13 cellular contexts compared by ENCODE assay signal in the genomic region with DNA sequence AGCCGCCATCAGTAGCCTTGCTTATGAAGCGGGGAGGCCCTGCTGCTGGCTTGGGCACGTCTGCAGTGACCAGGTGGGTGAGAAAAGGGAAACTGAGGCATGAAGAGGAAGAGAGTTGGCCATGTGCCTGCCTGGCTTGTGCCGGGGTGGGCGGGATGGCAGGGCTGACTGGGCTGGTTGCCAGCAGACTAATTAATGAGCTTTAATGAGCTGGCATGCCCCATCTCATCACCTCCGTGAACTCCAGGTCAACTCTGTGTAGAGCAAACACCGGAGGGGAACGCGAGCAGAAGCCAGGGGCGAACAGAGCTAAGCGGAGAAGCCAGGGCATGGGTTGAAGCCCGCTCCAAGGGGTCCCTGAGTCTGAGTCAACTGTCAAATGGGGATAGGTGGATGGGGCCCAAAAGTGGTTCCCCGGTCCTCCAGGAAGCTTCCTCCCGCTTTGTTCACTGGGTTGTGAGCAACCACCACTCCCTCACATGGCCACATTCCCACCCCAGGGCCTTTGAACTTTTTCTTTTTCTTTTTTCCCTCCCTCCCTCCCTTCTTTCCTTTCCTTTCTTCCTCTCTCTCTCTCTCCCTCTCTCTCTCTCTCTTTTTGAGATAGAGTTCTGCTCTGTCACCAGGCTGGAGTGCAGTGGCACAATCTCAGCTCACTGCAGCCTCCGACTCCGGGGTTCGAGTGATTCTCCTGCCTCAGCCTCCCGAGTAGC. TPM values are rescaled to one million over a fixed set of nuclear protein-coding genes. Genes with fewer than 3 reads are reported as not detected.
DNase-seq lines count a peak whose midpoint lies in the region; ATAC-seq and TF ChIP-seq lines count a peak whose summit lies in the region.
"Had no signal": no experiment of that assay in that cellular context is flagged by ENCODE, and none has a peak within 500 bp of the region (broad histone marks: within the 10 kb centered on the region; RNA-seq: fewer than 3 reads in every experiment).

No MANE protein-coding gene starts in this region.

- 85 to 89% (median 86%) methylated on average over 13 to 18 of the region's 18 CpGs for WGBS in adrenal gland, 4 donors

- H3K4me1 Mint-ChIP-seq in natural killer cell treated with Interleukin-12 subunit alpha and Interleukin-12 subunit beta and Interleukin-15 and Interleukin-18, amount 100 ng/mL, for 72 hours (ENCODE audit: low read depth in 2 of 2): peaks cover 0 to 5% of the 10 kb centered on the region in 2 donors

- H4K20me1 ChIP-seq in BLaER1 treated with 17β-estradiol and CSF1 and Interleukin-3, amounts not matched to agents 10 nM and 100 nM: peaks cover 19 to 60% (median 39%) of the 10 kb centered on the region in 11 experiments; a peak in 20 of 22 replicates

- no peaks in the 10 kb centered on the region for H3K9me3 Mint-ChIP-seq in natural killer cell treated with Interleukin-12 subunit alpha and Interleukin-12 subunit beta and Interleukin-15 and Interleukin-18, amount 100 ng/mL, for 72 hours

- H3K4me3 Mint-ChIP-seq in natural killer cell treated with Interleukin-12 subunit alpha and Interleukin-12 subunit beta and Interleukin-15 and Interleukin-18, amount 100 ng/mL, for 72 hours: peak overlapping the region; percentile 76

- H3K27ac ChIP-seq in BLaER1 treated with 17β-estradiol and CSF1 and Interleukin-3, amounts not matched to agents 10 nM and 100 nM: no peak overlapping the region
- H3K27ac ChIP-seq in adrenal gland: peak overlapping the region in 3 of 5 donors; percentile 19 to 89 (median 68)

- H3K9me3 ChIP-seq in BLaER1 treated with 17β-estradiol and CSF1 and Interleukin-3, amounts not matched to agents 10 nM and 100 nM (replicated peaks in 1 of 11): no peaks in the 10 kb centered on the region
- no peaks in the 10 kb centered on the region for H3K9me3 ChIP-seq in adrenal gland (replicated peaks in 1 of 3)

- H3K27me3 ChIP-seq in BLaER1 treated with 17β-estradiol and CSF1 and Interleukin-3, amounts not matched to agents 10 nM and 100 nM: no peaks in the 10 kb centered on the region
- H3K27me3 ChIP-seq in H7 (ENCODE audit: control insufficient read depth, insufficient read depth, low read length) (no peaks in the 10 kb centered on the region), adrenal gland (no peaks in the 10 kb centered on the region)

- peak; percentile 42 for DNase-seq in H7
- no peak for DNase-seq in adrenal gland
- no peak for DNase-seq in natural killer cell treated with Interleukin-12 subunit alpha and Interleukin-12 subunit beta and Interleukin-15 and Interleukin-18, amount 100 ng/mL, for 72 hours (ENCODE audit: low spot score)
- DNase-seq in D341Med (ENCODE audit: low spot score): no peak
- no peak for DNase-seq in NCI-H2029 (lab: John Stamatoyannopoulos, UW)
- DNase-seq: activated CD4-positive, alpha-beta T cell treated with anti-CD3 and anti-CD28 coated beads, Interleukin-2, amount 50 U/mL, for 1 hour; aorta; NCI-H2081; Right ventricle myocardium superior; stimulated activated CD4-positive, alpha-beta T cell treated with anti-CD3 and anti-CD28 coated beads, Interleukin-2, amount 100 ng/mL, for 24 hours had no signal

- H3K36me3 ChIP-seq in BLaER1 treated with 17β-estradiol and CSF1 and Interleukin-3, amounts not matched to agents 10 nM and 100 nM: peaks cover 19 to 63% (median 52%) of the 10 kb centered on the region in 11 experiments
- H3K36me3 ChIP-seq in H7 (replicated peaks; ENCODE audit: control insufficient read depth, insufficient read depth, low read length) (peaks cover 11% of the 10 kb centered on the region), adrenal gland (replicated peaks in 1 of 2) (peaks cover 0 to 30% of the 10 kb centered on the region in 2 donors)

- H3K9ac ChIP-seq in BLaER1 treated with 17β-estradiol and CSF1 and Interleukin-3, amounts not matched to agents 10 nM and 100 nM: 0 out of 22 replicates have a peak overlapping the region, but pooled peaks of 1 of the 11 experiments have one; percentile 4

- H3K36me3 Mint-ChIP-seq in natural killer cell treated with Interleukin-12 subunit alpha and Interleukin-12 subunit beta and Interleukin-15 and Interleukin-18, amount 100 ng/mL, for 72 hours: no peaks in the 10 kb centered on the region

- no peak overlapping the region for H3K27ac Mint-ChIP-seq in natural killer cell treated with Interleukin-12 subunit alpha and Interleukin-12 subunit beta and Interleukin-15 and Interleukin-18, amount 100 ng/mL, for 72 hours

- peak overlapping the region; percentile 41 to 86 (median 54); a peak in 19 of 22 replicates for H3K4me2 ChIP-seq in BLaER1 treated with 17β-estradiol and CSF1 and Interleukin-3, amounts not matched to agents 10 nM and 100 nM

- no peaks in the 10 kb centered on the region for H3K27me3 Mint-ChIP-seq in natural killer cell treated with Interleukin-12 subunit alpha and Interleukin-12 subunit beta and Interleukin-15 and Interleukin-18, amount 100 ng/mL, for 72 hours

- intact Hi-C loops in adrenal gland (cut with DNase I): no loop called here

- no peak for TF ChIP-seq POLR2A in adrenal gland (IDR thresholded peaks at IDR 0.05)

- peak overlapping the region in 2 of 10 experiments; percentile 48 to 52; a peak in 2 of 20 replicates for H3K4me3 ChIP-seq in BLaER1 treated with 17β-estradiol and CSF1 and Interleukin-3, amounts not matched to agents 10 nM and 100 nM
- no peak overlapping the region for H3K4me3 ChIP-seq in H7 (ENCODE audit: insufficient read depth, low read depth, low read length)
- no peak overlapping the region for H3K4me3 ChIP-seq in adrenal gland

- H3K4me1 ChIP-seq in BLaER1 treated with 17β-estradiol and CSF1 and Interleukin-3, amounts not matched to agents 10 nM and 100 nM: peaks cover 26 to 53% (median 34%) of the 10 kb centered on the region in 10 experiments
- peaks cover 21 to 23% of the 10 kb centered on the region in 2 donors for H3K4me1 ChIP-seq in adrenal gland (replicated peaks in 1 of 2)

- no peak for TF ChIP-seq CTCF in adrenal gland (IDR thresholded peaks at IDR 0.05)

- ATAC-seq in natural killer cell treated with Interleukin-12 subunit alpha and Interleukin-12 subunit beta and Interleukin-15 and Interleukin-18, amount 100 ng/mL, for 72 hours: no peak
- ATAC-seq in esophagus mucosa: no peak
- ATAC-seq in GM21717 (IDR thresholded peaks at IDR 0.05; ENCODE audit: unreplicated experiment): no peak

RNA-seq across cellular contexts. Expression of gene NR2F6, which starts 8.7 kb away (rescaled TPM):
- 232 and 246 TPM in 2 replicates for total RNA-seq in H7 (2014; rRNA removed; shearing (Covaris generic))
- 100 to 1,000 TPM in 1 of 8 donors, 10 to 100 TPM in 7; 36.2 to 140 (median 60.3) TPM for total RNA-seq in adrenal gland
- 10 to 100 TPM in 2 of 3 donors, 1 to 10 TPM in 1; 6.6 to 26.3 (median 22.6) TPM for polyA plus RNA-seq in adrenal gland
- 10 to 100 TPM in 1 of 2 donors, 1 to 10 TPM in 1; 2.7 to 12.2 TPM for total RNA-seq in natural killer cell treated with Interleukin-12 subunit alpha and Interleukin-12 subunit beta and Interleukin-15 and Interleukin-18, amount 100 ng/mL, for 72 hours
- total RNA-seq in esophagus mucosa: 53.8 TPM

RNA-seq across cellular contexts. Expression of gene OCEL1, which starts 11.0 kb away (rescaled TPM):
- 13.0 and 18.3 TPM in 2 replicates for total RNA-seq in H7 (2014; rRNA removed; shearing (Covaris generic))
- total RNA-seq in adrenal gland: 10 to 100 TPM in 7 of 8 donors, 1 to 10 TPM in 1; 6.1 to 49.1 (median 33.8) TPM
- 10 to 100 TPM; 10.3 to 48.2 (median 27.0) TPM for polyA plus RNA-seq in adrenal gland
- total RNA-seq in natural killer cell treated with Interleukin-12 subunit alpha and Interleukin-12 subunit beta and Interleukin-15 and Interleukin-18, amount 100 ng/mL, for 72 hours: 10 to 100 TPM; 14.7 to 31.9 TPM
- total RNA-seq in esophagus mucosa: 13.3 TPM

RNA-seq across cellular contexts. Expression of gene USE1, which starts 21.8 kb away (rescaled TPM):
- total RNA-seq in H7 (2014; rRNA removed; shearing (Covaris generic)): 6.9 and 14.4 TPM in 2 replicates
- total RNA-seq in adrenal gland: 10 to 100 TPM; 30.7 to 55.6 (median 44.7) TPM
- polyA plus RNA-seq in adrenal gland: 10 to 100 TPM; 23.7 to 87.8 (median 75.3) TPM
- 10 to 100 TPM; 25.9 to 28.7 TPM for total RNA-seq in natural killer cell treated with Interleukin-12 subunit alpha and Interleukin-12 subunit beta and Interleukin-15 and Interleukin-18, amount 100 ng/mL, for 72 hours
- 21.7 TPM for total RNA-seq in esophagus mucosa

RNA-seq across cellular contexts. Expression of gene USHBP1, which starts 27.6 kb away (rescaled TPM):
- total RNA-seq in H7 (2014; rRNA removed; shearing (Covaris generic)): 7.5 and 13.6 TPM in 2 replicates
- total RNA-seq in adrenal gland: 10 to 100 TPM in 2 of 8 donors, 1 to 10 TPM in 6; 1.8 to 13.2 (median 5.3) TPM
- polyA plus RNA-seq in adrenal gland: 10 to 100 TPM in 2 of 3 donors, under 1 TPM in 1; 0.71 to 23.6 (median 10.4) TPM
- not detected for total RNA-seq in natural killer cell treated with Interleukin-12 subunit alpha and Interleukin-12 subunit beta and Interleukin-15 and Interleukin-18, amount 100 ng/mL, for 72 hours
- total RNA-seq in esophagus mucosa: 0.64 TPM

RNA-seq across cellular contexts. Expression of gene BABAM1, which starts 30.3 kb away (rescaled TPM):
- total RNA-seq in H7 (2014; rRNA removed; shearing (Covaris generic)): 186 and 194 TPM in 2 replicates
- total RNA-seq in adrenal gland: 100 to 1,000 TPM in 1 of 8 donors, 10 to 100 TPM in 7; 68.5 to 128 (median 79.4) TPM
- 100 to 1,000 TPM in 2 of 3 donors, 10 to 100 TPM in 1; 71.1 to 116 (median 101) TPM for polyA plus RNA-seq in adrenal gland
- total RNA-seq in natural killer cell treated with Interleukin-12 subunit alpha and Interleukin-12 subunit beta and Interleukin-15 and Interleukin-18, amount 100 ng/mL, for 72 hours: 100 to 1,000 TPM in 1 of 2 donors, 10 to 100 TPM in 1; 90.1 to 143 TPM
- total RNA-seq in esophagus mucosa: 55.8 TPM

Comparison
In these comparisons a context has a peak if more than half of its experiments do, and no peak if none do; other contexts are left out.
1. H3K27ac ChIP-seq: peak in adrenal gland (3 of 5); none in BLaER1 treated with 17β-estradiol and CSF1 and Interleukin-3, amounts not matched to agents 10 nM and 100 nM (0 of 11).